ENCODE assay signal across 1 cellular context in genomic region chr7:1928555-1929348, GRCh38.
TF ChIP-seq lines count a peak whose summit lies in the region.

No MANE protein-coding gene starts in this region.

TF ChIP-seq in H1, 55 proteins besides CTCF, POLR2A, EP300 and RAD21 (continued from another document):
- no peak for TF ChIP-seq ATF2 (IDR thresholded peaks at IDR 0.05; ENCODE audit: low read length)
- no peak for TF ChIP-seq TAF7 (optimal IDR thresholded peaks at IDR 0.05; ENCODE audit: borderline replicate concordance, low read depth, low read length)
- TF ChIP-seq YY1 (IDR thresholded peaks at IDR 0.05; ENCODE audit: low read depth, low read length): no peak
- TF ChIP-seq HDAC6 (IDR thresholded peaks at IDR 0.05; ENCODE audit: low read depth, low read length): no peak
- no peak for TF ChIP-seq TEAD4 (IDR thresholded peaks at IDR 0.05; ENCODE audit: low read depth, low read length)
- TF ChIP-seq SUZ12 (IDR thresholded peaks at IDR 0.05; ENCODE audit: low read length): no peak
